In the genomic region with DNA sequence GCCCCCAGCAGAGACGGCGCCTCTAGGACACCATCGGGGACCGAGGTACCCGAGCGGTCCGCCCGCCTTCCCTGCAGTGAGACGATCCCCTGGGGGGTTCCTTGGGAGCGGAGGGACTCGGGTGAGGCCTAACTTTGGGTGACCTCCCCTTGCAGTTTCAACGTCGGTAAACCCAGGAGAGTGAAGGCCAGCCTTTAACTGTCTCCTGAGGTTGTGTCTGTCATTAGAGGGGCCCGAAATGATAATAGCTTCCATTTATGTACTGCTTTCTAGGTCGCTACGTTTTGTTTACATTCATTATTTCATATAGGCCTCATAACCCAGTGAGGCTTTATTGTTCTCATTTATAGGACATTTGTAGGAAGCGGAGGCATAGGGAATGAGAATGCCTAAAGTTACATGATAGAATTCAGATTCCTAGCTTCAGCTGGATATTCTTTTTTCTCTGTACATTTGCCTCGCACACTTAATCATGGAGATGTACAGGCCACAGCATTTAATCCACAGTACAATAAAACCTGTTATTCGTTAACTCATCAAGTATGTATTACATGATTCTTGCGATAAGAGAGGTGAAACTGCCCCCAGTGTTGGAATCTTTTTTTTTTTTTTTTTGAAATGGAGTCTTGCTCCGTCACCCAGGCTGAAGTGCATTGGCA, we compare ENCODE assay signal across 8 cellular contexts. TPM values are rescaled to one million over a fixed set of nuclear protein-coding genes. Genes with fewer than 3 reads are reported as not detected.
DNase-seq lines count a peak whose midpoint lies in the region; ATAC-seq, FAIRE-seq and TF ChIP-seq lines count a peak whose summit lies in the region.

No MANE protein-coding gene starts in this region.

- dilution Hi-C loops in keratinocyte (cut with MboI; ENCODE audit: extremely low pct_ligation_motif_present, low sequenced_read_pairs): no loop called here

- intact Hi-C loops in adrenal gland (cut with DNase I): no loop called here

- peaks cover 26% of the 10 kb centered on the region; the same call in 1 of the 2 replicates for H3K36me3 ChIP-seq in Loucy (ENCODE audit: insufficient read depth, low read length)
- H3K36me3 ChIP-seq in adrenal gland (replicated peaks in 1 of 2): peaks cover 0 to 33% of the 10 kb centered on the region in 2 donors
- peaks cover 6 to 14% of the 10 kb centered on the region in 2 experiments for H3K36me3 ChIP-seq in keratinocyte (ENCODE audit: control insufficient read depth in 2 of 2, extremely low read depth in 1 of 2, insufficient read depth in 2 of 2, low read length in 2 of 2)

- TF ChIP-seq POLR2A in adrenal gland (IDR thresholded peaks at IDR 0.05): no peak

- peaks cover 2% of the 10 kb centered on the region for H3K9me1 ChIP-seq in keratinocyte (ENCODE audit: control insufficient read depth, extremely low read depth, insufficient read depth, low read length)

- H3K79me2 ChIP-seq in Loucy (ENCODE audit: insufficient read depth, low read length) (peaks cover 41% of the 10 kb centered on the region), keratinocyte (ENCODE audit: control insufficient read depth, insufficient read depth, low read length) (peaks cover 21% of the 10 kb centered on the region)

- peaks cover 12% of the 10 kb centered on the region for H4K20me1 ChIP-seq in Loucy (ENCODE audit: insufficient read depth, low read length, poor library complexity, severe bottlenecking)
- no peaks in the 10 kb centered on the region for H4K20me1 ChIP-seq in keratinocyte (ENCODE audit: control insufficient read depth, extremely low read depth, insufficient read depth, low read length)

- peak; percentile 48 for DNase-seq in DMS79 treated with DMSO at 0.1 percent for 48 hours (lab: John Stamatoyannopoulos, UW)
- DNase-seq in DMS79 (lab: John Stamatoyannopoulos, UW): no peak
- DNase-seq in adrenal gland: no peak
- no peak for DNase-seq in keratinocyte (ENCODE audit: low read depth, low spot score)
- DNase-seq in stimulated activated naive CD8-positive, alpha-beta T cell treated with anti-CD3 and anti-CD28 coated beads, Interleukin-15, Interleukin-2, amounts not matched to agents 100 U/mL and 50 U/mL, for 24 hours: peak; percentile 84

- H3F3A ChIP-seq in Loucy (ENCODE audit: low read depth): no peaks in the 10 kb centered on the region; the same call in 1 of the 2 replicates

- H3K4me2 ChIP-seq in Loucy (ENCODE audit: low read depth, low read length, poor library complexity, severe bottlenecking): peak overlapping the region; percentile 100
- peak overlapping the region; percentile 96 for H3K4me2 ChIP-seq in keratinocyte (ENCODE audit: control insufficient read depth, extremely low read depth, insufficient read depth, low read depth, low read length)

- H3K9ac ChIP-seq in Loucy (ENCODE audit: low read depth, low read length, poor library complexity, severe bottlenecking) (peak overlapping the region; percentile 83), keratinocyte (ENCODE audit: control insufficient read depth, extremely low read depth, insufficient read depth, low read length) (peak overlapping the region; percentile 87)

- no peak for ATAC-seq in stimulated activated naive CD8-positive, alpha-beta T cell treated with anti-CD3 and anti-CD28 coated beads, Interleukin-15, Interleukin-2, amounts not matched to agents 100 U/mL and 50 U/mL, for 24 hours
- ATAC-seq in GM19455 (IDR thresholded peaks at IDR 0.05; ENCODE audit: unreplicated experiment) (no peak), HG03378 (IDR thresholded peaks at IDR 0.05; ENCODE audit: unreplicated experiment) (no peak)

- H3K9me2 ChIP-seq in Loucy (replicated peaks; ENCODE audit: low read depth, low read length): no peaks in the 10 kb centered on the region

- peak overlapping the region in 4 of 5 donors; percentile 85 to 95 (median 88) for H3K27ac ChIP-seq in adrenal gland
- H3K27ac ChIP-seq in keratinocyte (ENCODE audit: control insufficient read depth, insufficient read depth, low read length): peak overlapping the region; percentile 70

- no peak for FAIRE-seq in keratinocyte (lab: Jason Lieb, UNC)

- H3K4me3 ChIP-seq in Loucy (ENCODE audit: low read length, poor library complexity, severe bottlenecking) (peak overlapping the region; percentile 88), adrenal gland (peak overlapping the region; percentile 75 to 98 (median 94)), keratinocyte (ENCODE audit: control insufficient read depth in 2 of 3, extremely low read depth in 1 of 3, insufficient read depth in 2 of 3, low read depth in 1 of 3, low read length in 3 of 3) (peak overlapping the region; percentile 85 to 99 (median 90))

- H2AFZ ChIP-seq in Loucy (ENCODE audit: low read length) (peak overlapping the region; percentile 92), keratinocyte (ENCODE audit: control insufficient read depth, low read length) (peak overlapping the region; percentile 90)

- no peak for TF ChIP-seq CTCF in Loucy (conservative IDR thresholded peaks at IDR 0.05; ENCODE audit: low read length)
- no peak for TF ChIP-seq CTCF in adrenal gland (IDR thresholded peaks at IDR 0.05)
- TF ChIP-seq CTCF in keratinocyte (optimal IDR thresholded peaks at IDR 0.05 in 1 of 3, IDR thresholded peaks at IDR 0.05 in 1 of 3, conservative IDR thresholded peaks at IDR 0.05 in 1 of 3; ENCODE audit: extremely low read depth in 1 of 3, insufficient read depth in 2 of 3, low read length in 3 of 3): no peak

- 20 to 46% (median 31%) methylated on average over 10 to 21 of the region's 21 CpGs for WGBS in adrenal gland, 4 donors

- H3K9me3 ChIP-seq in Loucy (ENCODE audit: insufficient read depth, low read depth, low read length) (no peaks in the 10 kb centered on the region), adrenal gland (replicated peaks in 1 of 3) (no peaks in the 10 kb centered on the region), keratinocyte (ENCODE audit: control insufficient read depth, low read depth, low read length) (no peaks in the 10 kb centered on the region)

- no peaks in the 10 kb centered on the region for H3K27me3 ChIP-seq in Loucy (ENCODE audit: insufficient read depth, low read length, poor library complexity, severe bottlenecking)
- H3K27me3 ChIP-seq in adrenal gland: no peaks in the 10 kb centered on the region
- H3K27me3 ChIP-seq in keratinocyte (ENCODE audit: control insufficient read depth, extremely low read depth, insufficient read depth, low read length): no peaks in the 10 kb centered on the region

- H3K4me1 ChIP-seq in Loucy (ENCODE audit: insufficient read depth, low read length, poor library complexity, severe bottlenecking) (peaks cover 12% of the 10 kb centered on the region), adrenal gland (replicated peaks in 1 of 2) (peaks cover 10 to 14% of the 10 kb centered on the region in 2 donors), keratinocyte (ENCODE audit: control insufficient read depth, extremely low read depth, insufficient read depth, low read length) (peaks cover 12% of the 10 kb centered on the region)

RNA-seq across cellular contexts. Expression of gene C6orf136, which starts 1.0 kb away (rescaled TPM):
- 10 to 100 TPM in 7 of 8 donors, 1 to 10 TPM in 1; 1.8 to 25.7 (median 17.3) TPM for total RNA-seq in adrenal gland
- 10 to 100 TPM; 20.0 to 73.7 (median 49.7) TPM for polyA plus RNA-seq in adrenal gland
- 6.7 to 8.7 TPM (median 7.8 TPM) in 3 replicates for polyA plus RNA-seq in keratinocyte
- 20.8 TPM for polyA plus RNA-seq in keratinocyte (2011; ENCODE audit: low read depth)
- polyA plus RNA-seq in keratinocyte (2011; cell fraction: cytosol; rRNA removed): 8.2 and 8.4 TPM in 2 replicates
- 16.8 and 19.2 TPM in 2 replicates for polyA plus RNA-seq in keratinocyte (2011; cell fraction: nucleus; rRNA removed)
- 11.1 and 21.4 TPM in 2 replicates for polyA plus RNA-seq in keratinocyte (2012; ENCODE audit: low replicate concordance)
- 12.0 to 16.0 TPM (median 13.8 TPM) in 3 replicates for polyA minus RNA-seq in keratinocyte
- polyA minus RNA-seq in keratinocyte (2011; cell fraction: cytosol; rRNA and poly(A)+ RNA removed): 5.6 TPM
- polyA minus RNA-seq in keratinocyte (2011; cell fraction: nucleus; rRNA and poly(A)+ RNA removed): 2.3 and 3.5 TPM in 2 replicates

RNA-seq across cellular contexts. Expression of gene ATAT1, which starts 21.3 kb away (rescaled TPM):
- 10 to 100 TPM in 1 of 8 donors, 1 to 10 TPM in 6, under 1 TPM in 1; 0.78 to 10.1 (median 5.9) TPM for total RNA-seq in adrenal gland
- polyA plus RNA-seq in adrenal gland (10 to 100 TPM; 10.1 to 16.3 (median 13.0) TPM), keratinocyte (3.8 to 6.0 TPM (median 5.4 TPM) in 3 replicates)
- 5.3 TPM for polyA plus RNA-seq in keratinocyte (2011; ENCODE audit: low read depth)
- polyA plus RNA-seq in keratinocyte (2011; cell fraction: cytosol; rRNA removed): 2.9 and 3.8 TPM in 2 replicates
- 28.7 TPM in 2 replicates for polyA plus RNA-seq in keratinocyte (2011; cell fraction: nucleus; rRNA removed)
- polyA plus RNA-seq in keratinocyte (2012; ENCODE audit: low replicate concordance): 4.8 and 5.3 TPM in 2 replicates
- polyA minus RNA-seq in keratinocyte: 1.4 to 5.8 TPM (median 5.5 TPM) in 3 replicates
- 1.3 TPM for polyA minus RNA-seq in keratinocyte (2011; cell fraction: cytosol; rRNA and poly(A)+ RNA removed)
- 3.7 and 5.4 TPM in 2 replicates for polyA minus RNA-seq in keratinocyte (2011; cell fraction: nucleus; rRNA and poly(A)+ RNA removed)

RNA-seq across cellular contexts. Expression of gene DHX16, which starts 24.9 kb away (rescaled TPM):
- total RNA-seq in adrenal gland: 10 to 100 TPM; 16.4 to 32.1 (median 27.3) TPM
- polyA plus RNA-seq in adrenal gland (10 to 100 TPM; 37.7 to 75.9 (median 39.0) TPM), keratinocyte (27.9 to 36.4 TPM (median 34.2 TPM) in 3 replicates)
- 22.4 TPM for polyA plus RNA-seq in keratinocyte (2011; ENCODE audit: low read depth)
- 25.8 and 30.8 TPM in 2 replicates for polyA plus RNA-seq in keratinocyte (2011; cell fraction: cytosol; rRNA removed)
- 81.4 and 88.3 TPM in 2 replicates for polyA plus RNA-seq in keratinocyte (2011; cell fraction: nucleus; rRNA removed)
- polyA plus RNA-seq in keratinocyte (2012; ENCODE audit: low replicate concordance): 18.0 and 27.7 TPM in 2 replicates
- 39.2 to 59.7 TPM (median 49.4 TPM) in 3 replicates for polyA minus RNA-seq in keratinocyte
- polyA minus RNA-seq in keratinocyte (2011; cell fraction: cytosol; rRNA and poly(A)+ RNA removed): 23.2 TPM
- 20.4 and 24.4 TPM in 2 replicates for polyA minus RNA-seq in keratinocyte (2011; cell fraction: nucleus; rRNA and poly(A)+ RNA removed)

RNA-seq across cellular contexts. Expression of gene MRPS18B, which starts 30.3 kb away (rescaled TPM):
- total RNA-seq in adrenal gland: 100 to 1,000 TPM in 1 of 8 donors, 10 to 100 TPM in 7; 51.0 to 105 (median 74.8) TPM
- 10 to 100 TPM; 43.0 to 90.5 (median 48.5) TPM for polyA plus RNA-seq in adrenal gland
- 55.0 to 74.6 TPM (median 59.8 TPM) in 3 replicates for polyA plus RNA-seq in keratinocyte
- 35.4 TPM for polyA plus RNA-seq in keratinocyte (2011; ENCODE audit: low read depth)
- polyA plus RNA-seq in keratinocyte (2011; cell fraction: cytosol; rRNA removed): 53.6 and 56.9 TPM in 2 replicates
- polyA plus RNA-seq in keratinocyte (2011; cell fraction: nucleus; rRNA removed): 48.9 and 52.9 TPM in 2 replicates
- polyA plus RNA-seq in keratinocyte (2012; ENCODE audit: low replicate concordance): 44.2 and 47.0 TPM in 2 replicates
- 37.1 to 54.6 TPM (median 42.7 TPM) in 3 replicates for polyA minus RNA-seq in keratinocyte
- polyA minus RNA-seq in keratinocyte (2011; cell fraction: cytosol; rRNA and poly(A)+ RNA removed): 23.8 TPM
- 18.6 and 29.6 TPM in 2 replicates for polyA minus RNA-seq in keratinocyte (2011; cell fraction: nucleus; rRNA and poly(A)+ RNA removed)

RNA-seq across cellular contexts. Expression of gene PPP1R10, which starts 30.9 kb away (rescaled TPM):
- total RNA-seq in adrenal gland: 100 to 1,000 TPM in 1 of 8 donors, 10 to 100 TPM in 7; 33.3 to 102 (median 72.0) TPM
- polyA plus RNA-seq in adrenal gland (10 to 100 TPM; 28.8 to 99.1 (median 61.1) TPM), keratinocyte (25.3 to 36.6 TPM (median 30.0 TPM) in 3 replicates)
- polyA plus RNA-seq in keratinocyte (2011; ENCODE audit: low read depth): 40.6 TPM
- polyA plus RNA-seq in keratinocyte (2011; cell fraction: cytosol; rRNA removed): 13.9 and 24.0 TPM in 2 replicates
- 104 and 135 TPM in 2 replicates for polyA plus RNA-seq in keratinocyte (2011; cell fraction: nucleus; rRNA removed)
- 25.5 and 44.1 TPM in 2 replicates for polyA plus RNA-seq in keratinocyte (2012; ENCODE audit: low replicate concordance)
- polyA minus RNA-seq in keratinocyte: 43.2 to 78.2 TPM (median 76.0 TPM) in 3 replicates
- polyA minus RNA-seq in keratinocyte (2011; cell fraction: cytosol; rRNA and poly(A)+ RNA removed): 21.7 TPM
- polyA minus RNA-seq in keratinocyte (2011; cell fraction: nucleus; rRNA and poly(A)+ RNA removed): 79.1 and 175 TPM in 2 replicates

Comparison
In these comparisons a context has a peak if more than half of its experiments do, and no peak if none do; other contexts are left out.
1. DNase-seq: peak in DMS79 treated with DMSO at 0.1 percent for 48 hours (single experiment) and stimulated activated naive CD8-positive, alpha-beta T cell treated with anti-CD3 and anti-CD28 coated beads, Interleukin-15, Interleukin-2, amounts not matched to agents 100 U/mL and 50 U/mL, for 24 hours (single experiment); none in DMS79 (single experiment), adrenal gland (0 of 7) and keratinocyte (single experiment).
2. Peak in every context shown above with its lines, with median percentiles within 50 percentile points of each other: H3K4me3 ChIP-seq.